In genomic region chr1:109274533-109275476, GRCh38 we compare ENCODE assay signal across 1 cellular context.
TF ChIP-seq lines count a peak whose summit lies in the region.

No MANE protein-coding gene starts in this region.

TF ChIP-seq in HepG2, 621 proteins besides CTCF, POLR2A, EP300 and RAD21 (continued from another document and continues in another):
- TF ChIP-seq HNRNPLL (IDR thresholded peaks at IDR 0.05; ENCODE audit: low read depth, low read length, poor library complexity, severe bottlenecking), result peak; percentile 75
- TF ChIP-seq HMG20B (CRISPR knock-in tag; conservative IDR thresholded peaks at IDR 0.05), result peak; percentile 48; the same call in 1 of the 2 replicates
- TF ChIP-seq ZSCAN5A (CRISPR knock-in tag; IDR thresholded peaks at IDR 0.05; ENCODE audit: borderline replicate concordance), result no peak
- TF ChIP-seq CENPX (CRISPR knock-in tag; IDR thresholded peaks at IDR 0.05), result no peak
- TF ChIP-seq ZKSCAN5 (CRISPR knock-in tag; IDR thresholded peaks at IDR 0.05), result no peak
- TF ChIP-seq ZNF704 (CRISPR knock-in tag; IDR thresholded peaks at IDR 0.05; ENCODE audit: borderline replicate concordance), result no peak
- TF ChIP-seq ZNF253 (CRISPR knock-in tag; IDR thresholded peaks at IDR 0.05; ENCODE audit: borderline replicate concordance), result no peak
- TF ChIP-seq ZNF781 (CRISPR knock-in tag; IDR thresholded peaks at IDR 0.05; ENCODE audit: borderline replicate concordance, not compliant biosample characterization), result no peak
- TF ChIP-seq ZNF607 (CRISPR knock-in tag; IDR thresholded peaks at IDR 0.05; ENCODE audit: borderline replicate concordance), result peak; percentile 38; the same call in 1 of the 2 replicates
- no peak for TF ChIP-seq CENPT (CRISPR knock-in tag; IDR thresholded peaks at IDR 0.05; ENCODE audit: low read depth)
- TF ChIP-seq NR2F2 (IDR thresholded peaks at IDR 0.05; ENCODE audit: borderline replicate concordance, low read depth), result peak; percentile 31; the same call in 1 of the 2 replicates
- TF ChIP-seq ZBTB3 (CRISPR knock-in tag; IDR thresholded peaks at IDR 0.05; ENCODE audit: borderline replicate concordance, low read depth), result no peak
- peak; percentile 75 for TF ChIP-seq CCAR2 (optimal IDR thresholded peaks at IDR 0.05; ENCODE audit: low read depth, low read length)
- no peak for TF ChIP-seq ZNF256 (CRISPR knock-in tag; conservative IDR thresholded peaks at IDR 0.05)
- TF ChIP-seq DBP (CRISPR knock-in tag; IDR thresholded peaks at IDR 0.05; ENCODE audit: not compliant biosample characterization), result no peak
- 0 out of 2 replicates have a peak, but pooled peaks have one; percentile 67 for TF ChIP-seq PBX3 (CRISPR knock-in tag; IDR thresholded peaks at IDR 0.05; ENCODE audit: borderline replicate concordance)
- no peak for TF ChIP-seq ZNF678 (CRISPR knock-in tag; IDR thresholded peaks at IDR 0.05)
- TF ChIP-seq ZNF142 (CRISPR knock-in tag; IDR thresholded peaks at IDR 0.05), result no peak; the same call in 1 of the 2 replicates
- TF ChIP-seq HIC2 (CRISPR knock-in tag; IDR thresholded peaks at IDR 0.05; ENCODE audit: low read depth), result peak; percentile 78
- peak; percentile 78 for TF ChIP-seq AGO2 (optimal IDR thresholded peaks at IDR 0.05; ENCODE audit: low read depth, low read length)
- TF ChIP-seq ARNT (IDR thresholded peaks at IDR 0.05), result no peak
- no peak for TF ChIP-seq RFX5 (IDR thresholded peaks at IDR 0.05; ENCODE audit: low read depth, low read length)
- no peak for TF ChIP-seq RNF219 (CRISPR knock-in tag; IDR thresholded peaks at IDR 0.05)
- TF ChIP-seq IKZF1 (IDR thresholded peaks at IDR 0.05), result no peak
- no peak for TF ChIP-seq ZNF562 (CRISPR knock-in tag; IDR thresholded peaks at IDR 0.05; ENCODE audit: borderline replicate concordance)
- peak; percentile 94; the same call in 1 of the 2 replicates for TF ChIP-seq TBX2 (CRISPR knock-in tag; IDR thresholded peaks at IDR 0.05; ENCODE audit: borderline replicate concordance)
- peak; percentile 70; the same call in 1 of the 2 replicates for TF ChIP-seq KDM2A (CRISPR knock-in tag; IDR thresholded peaks at IDR 0.05; ENCODE audit: borderline replicate concordance, low read depth)
- no peak for TF ChIP-seq ZHX1 (CRISPR knock-in tag; IDR thresholded peaks at IDR 0.05; ENCODE audit: low read depth)
- no peak for TF ChIP-seq ZNF839 (CRISPR knock-in tag; IDR thresholded peaks at IDR 0.05; ENCODE audit: borderline replicate concordance)
- no peak for TF ChIP-seq POGZ (CRISPR knock-in tag; IDR thresholded peaks at IDR 0.05)
- no peak for TF ChIP-seq ZNF790 (CRISPR knock-in tag; IDR thresholded peaks at IDR 0.05; ENCODE audit: borderline replicate concordance)
- no peak for TF ChIP-seq CEBPB (IDR thresholded peaks at IDR 0.05; ENCODE audit: borderline replicate concordance, low read depth, low read length)
- peak; percentile 70 for TF ChIP-seq TAF1 (CRISPR knock-in tag; IDR thresholded peaks at IDR 0.05)
- TF ChIP-seq PATZ1 (CRISPR knock-in tag; IDR thresholded peaks at IDR 0.05), result peak; percentile 95
- TF ChIP-seq KAT8 (CRISPR knock-in tag; IDR thresholded peaks at IDR 0.05), result peak; percentile 50; the same call in 1 of the 2 replicates
- no peak for TF ChIP-seq DMTF1 (CRISPR knock-in tag; IDR thresholded peaks at IDR 0.05)
